ENCODE assay signal across 12 cellular contexts in genomic region chr19:53907690-53908089, GRCh38. TPM values are rescaled to one million over a fixed set of nuclear protein-coding genes. Genes with fewer than 3 reads are reported as not detected.
A peak's percentile ranks its signal among the peaks of the same experiment; 100 is the strongest.
DNase-seq lines count a peak whose midpoint lies in the region; ATAC-seq and TF ChIP-seq lines count a peak whose summit lies in the region.
"Had no signal": no experiment of that assay in that cellular context is flagged by ENCODE, and none has a peak within 500 bp of the region (broad histone marks: within the 10 kb centered on the region; RNA-seq: fewer than 3 reads in every experiment).

No MANE protein-coding gene starts in this region.

- no peaks in the 10 kb centered on the region for H3K36me3 Mint-ChIP-seq in glutamatergic neuron (ENCODE audit: unreplicated experiment)
- H3K36me3 Mint-ChIP-seq in progenitor cell of endocrine pancreas (ENCODE audit: insufficient read depth) = no peaks in the 10 kb centered on the region

- DNase-seq in GM23248 = no peak
- DNase-seq in glutamatergic neuron = no peak
- no peak for DNase-seq in progenitor cell of endocrine pancreas (ENCODE audit: low spot score, unreplicated experiment)
- DNase-seq in NCI-H2227 treated with DMSO at 0.1 percent for 48 hours (lab: John Stamatoyannopoulos, UW) = no peak
- DNase-seq: DMS53, NCI-H1048 had no signal

- H4K20me1 ChIP-seq in GM23248 (ENCODE audit: insufficient read depth) = no peaks in the 10 kb centered on the region

- no peak overlapping the region for H3K4me2 ChIP-seq in GM23248 (ENCODE audit: unreplicated experiment)

- peak overlapping the region; percentile 59 for H3K27ac Mint-ChIP-seq in glutamatergic neuron (ENCODE audit: unreplicated experiment)
- no peak overlapping the region for H3K27ac Mint-ChIP-seq in progenitor cell of endocrine pancreas

- H3K79me2 ChIP-seq in GM23248 (ENCODE audit: insufficient read depth) = no peaks in the 10 kb centered on the region

- no peak overlapping the region for H3K27ac ChIP-seq in GM23248
- H3K27ac ChIP-seq: thyroid gland had no signal

- ATAC-seq in SK-N-SH treated with all-trans-retinoic acid at 6 μM for 48 hours (peak; percentile 4; the same call in 2 of the 3 replicates), HG03442 (IDR thresholded peaks at IDR 0.05; ENCODE audit: unreplicated experiment) (no peak), HG02588 (IDR thresholded peaks at IDR 0.05; ENCODE audit: unreplicated experiment) (no peak)

- WGBS in GM23248 (ENCODE audit: low coverage in 1 of 2, low lambda C conversion rate in 2 of 2, missing lambda C conversion rate in 2 of 2), 2 experiments = 27 to 33% methylated on average over 17 of the region's 17 CpGs

- peaks cover 7% of the 10 kb centered on the region; the same call in 1 of the 2 replicates for H3K4me1 ChIP-seq in GM23248 (ENCODE audit: insufficient read depth)
- H3K4me1 ChIP-seq: thyroid gland had no signal

- H3K36me3 ChIP-seq in GM23248 (ENCODE audit: low read depth) = no peaks in the 10 kb centered on the region
- H3K36me3 ChIP-seq: thyroid gland had no signal

- H3K4me1 Mint-ChIP-seq in glutamatergic neuron (ENCODE audit: low read depth, unreplicated experiment) = peaks cover 22% of the 10 kb centered on the region
- H3K4me1 Mint-ChIP-seq in progenitor cell of endocrine pancreas (ENCODE audit: low read depth) = peaks cover 10% of the 10 kb centered on the region

- no peaks in the 10 kb centered on the region for H3F3A ChIP-seq in GM23248 (ENCODE audit: insufficient read depth)

- H3K27me3 Mint-ChIP-seq in glutamatergic neuron (ENCODE audit: unreplicated experiment) (peaks cover 18% of the 10 kb centered on the region), progenitor cell of endocrine pancreas (peaks cover 90% of the 10 kb centered on the region)

- H3K9me3 ChIP-seq in GM23248 (ENCODE audit: low read depth) = no peaks in the 10 kb centered on the region
- H3K9me3 ChIP-seq: thyroid gland had no signal

- no peak for TF ChIP-seq CTCF in glutamatergic neuron (IDR thresholded peaks at IDR 0.05; ENCODE audit: partially characterized antibody, unreplicated experiment)
- TF ChIP-seq CTCF in progenitor cell of endocrine pancreas (IDR thresholded peaks at IDR 0.05; ENCODE audit: unreplicated experiment) = no peak

- H3K4me3 Mint-ChIP-seq in glutamatergic neuron (ENCODE audit: unreplicated experiment) (peak overlapping the region; percentile 90), progenitor cell of endocrine pancreas (ENCODE audit: low read depth) (peak overlapping the region; percentile 32)

- no peaks in the 10 kb centered on the region for H3K9me2 ChIP-seq in GM23248 (ENCODE audit: insufficient read depth)

- H3K9me3 Mint-ChIP-seq in glutamatergic neuron (ENCODE audit: unreplicated experiment) = peaks cover 15% of the 10 kb centered on the region
- no peaks in the 10 kb centered on the region for H3K9me3 Mint-ChIP-seq in progenitor cell of endocrine pancreas (ENCODE audit: low read depth)

- H2AFZ ChIP-seq in GM23248 = no peak overlapping the region

- in situ Hi-C loops in GM23248 (cut with MboI) = no loop called here

- H3K27me3 ChIP-seq in GM23248 (replicated peaks; ENCODE audit: insufficient read depth) = peaks cover 61% of the 10 kb centered on the region

- no peak overlapping the region for H3K9ac ChIP-seq in GM23248

- H3K4me3 ChIP-seq in GM23248 = peak overlapping the region; percentile 3; the same call in 1 of the 2 replicates
- H3K4me3 ChIP-seq: thyroid gland had no signal

TF ChIP-seq in SK-N-SH treated with all-trans-retinoic acid at 6 μM for 48 hours, 23 proteins besides CTCF, POLR2A, EP300 and RAD21:
- TF ChIP-seq ZNF8 (CRISPR knock-in tag; IDR thresholded peaks at IDR 0.05) (no peak), ZFP3 (CRISPR knock-in tag; IDR thresholded peaks at IDR 0.05) (no peak), ZNF70 (CRISPR knock-in tag; IDR thresholded peaks at IDR 0.05) (no peak), BACH2 (CRISPR knock-in tag; IDR thresholded peaks at IDR 0.05; ENCODE audit: borderline replicate concordance) (no peak), ZC3H10 (CRISPR knock-in tag; IDR thresholded peaks at IDR 0.05) (no peak), SNAI2 (CRISPR knock-in tag; IDR thresholded peaks at IDR 0.05) (no peak), TOX (CRISPR knock-in tag; IDR thresholded peaks at IDR 0.05; ENCODE audit: borderline replicate concordance) (no peak), ARNTL (CRISPR knock-in tag; IDR thresholded peaks at IDR 0.05; ENCODE audit: borderline replicate concordance, low read depth) (no peak), ZFP30 (CRISPR knock-in tag; IDR thresholded peaks at IDR 0.05) (no peak), CSRNP3 (CRISPR knock-in tag; IDR thresholded peaks at IDR 0.05) (no peak), PATZ1 (CRISPR knock-in tag; IDR thresholded peaks at IDR 0.05; ENCODE audit: borderline replicate concordance) (no peak), GLIS3 (CRISPR knock-in tag; IDR thresholded peaks at IDR 0.05) (no peak), POU6F1 (CRISPR knock-in tag; IDR thresholded peaks at IDR 0.05; ENCODE audit: borderline replicate concordance, low read depth) (no peak), ISL1 (CRISPR knock-in tag; IDR thresholded peaks at IDR 0.05) (no peak), ESRRG (CRISPR knock-in tag; IDR thresholded peaks at IDR 0.05) (no peak), OSR1 (CRISPR knock-in tag; IDR thresholded peaks at IDR 0.05) (no peak), PPARA (CRISPR knock-in tag; IDR thresholded peaks at IDR 0.05; ENCODE audit: borderline replicate concordance) (no peak), ZNF565 (CRISPR knock-in tag; conservative IDR thresholded peaks at IDR 0.05; ENCODE audit: low read depth) (no peak), RARB (CRISPR knock-in tag; IDR thresholded peaks at IDR 0.05) (no peak), CSDC2 (CRISPR knock-in tag; IDR thresholded peaks at IDR 0.05) (no peak)

RNA-seq across cellular contexts. Expression of gene CACNG7, which starts 1.4 kb away (rescaled TPM):
- total RNA-seq in GM23248 (2014; rRNA removed; shearing (Covaris generic)) = not detected in 2 replicates
- not detected in 2 replicates for polyA plus RNA-seq in GM23248 (2016; fragmentation: Nextera tagmentation; extraction: Ambion mirVana)
- total RNA-seq in glutamatergic neuron (ENCODE audit: unreplicated experiment) (60.4 TPM), progenitor cell of endocrine pancreas (0.18 TPM in 1 of 2 replicates, not detected in the other)
- total RNA-seq: HT1080, skeletal muscle tissue, thyroid gland had no signal

RNA-seq across cellular contexts. Expression of gene PRKCG, which starts 25.7 kb away (rescaled TPM):
- total RNA-seq in GM23248 (2014; rRNA removed; shearing (Covaris generic)) = not detected in 2 replicates
- not detected in 2 replicates for polyA plus RNA-seq in GM23248 (2016; fragmentation: Nextera tagmentation; extraction: Ambion mirVana)
- total RNA-seq in glutamatergic neuron (ENCODE audit: unreplicated experiment) = 33.1 TPM
- total RNA-seq in progenitor cell of endocrine pancreas = 6.5 and 8.4 TPM in 2 replicates
- total RNA-seq: HT1080, skeletal muscle tissue, thyroid gland had no signal

RNA-seq across cellular contexts. Expression of gene MYADM, which starts 40.0 kb away (rescaled TPM):
- 74.8 and 85.9 TPM in 2 replicates for total RNA-seq in GM23248 (2014; rRNA removed; shearing (Covaris generic))
- 222 and 226 TPM in 2 replicates for polyA plus RNA-seq in GM23248 (2016; fragmentation: Nextera tagmentation; extraction: Ambion mirVana)
- total RNA-seq in glutamatergic neuron (ENCODE audit: unreplicated experiment) (61.5 TPM), progenitor cell of endocrine pancreas (80.2 and 80.4 TPM in 2 replicates)

RNA-seq across cellular contexts. Expression of gene CACNG8, which starts 55.0 kb away (rescaled TPM):
- 0.11 TPM in 1 of 2 replicates, not detected in the other for total RNA-seq in GM23248 (2014; rRNA removed; shearing (Covaris generic))
- polyA plus RNA-seq in GM23248 (2016; fragmentation: Nextera tagmentation; extraction: Ambion mirVana) = not detected in 2 replicates
- total RNA-seq in glutamatergic neuron (ENCODE audit: unreplicated experiment) = 4.3 TPM
- 0.36 and 0.40 TPM in 2 replicates for total RNA-seq in progenitor cell of endocrine pancreas
- total RNA-seq: thyroid gland had no signal

Comparison
In these comparisons a context has a peak if more than half of its experiments do, and no peak if none do; other contexts are left out.
1. RNA of gene CACNG7, which starts 1.4 kb away (total RNA-seq): 60.4 TPM in glutamatergic neuron (single experiment); 0.18 TPM in progenitor cell of endocrine pancreas and not detected in GM23248; every median in the first group is over 10 times any median in the second.